Comparison of ENCODE assay signal across 8 cellular contexts in the genomic region with DNA sequence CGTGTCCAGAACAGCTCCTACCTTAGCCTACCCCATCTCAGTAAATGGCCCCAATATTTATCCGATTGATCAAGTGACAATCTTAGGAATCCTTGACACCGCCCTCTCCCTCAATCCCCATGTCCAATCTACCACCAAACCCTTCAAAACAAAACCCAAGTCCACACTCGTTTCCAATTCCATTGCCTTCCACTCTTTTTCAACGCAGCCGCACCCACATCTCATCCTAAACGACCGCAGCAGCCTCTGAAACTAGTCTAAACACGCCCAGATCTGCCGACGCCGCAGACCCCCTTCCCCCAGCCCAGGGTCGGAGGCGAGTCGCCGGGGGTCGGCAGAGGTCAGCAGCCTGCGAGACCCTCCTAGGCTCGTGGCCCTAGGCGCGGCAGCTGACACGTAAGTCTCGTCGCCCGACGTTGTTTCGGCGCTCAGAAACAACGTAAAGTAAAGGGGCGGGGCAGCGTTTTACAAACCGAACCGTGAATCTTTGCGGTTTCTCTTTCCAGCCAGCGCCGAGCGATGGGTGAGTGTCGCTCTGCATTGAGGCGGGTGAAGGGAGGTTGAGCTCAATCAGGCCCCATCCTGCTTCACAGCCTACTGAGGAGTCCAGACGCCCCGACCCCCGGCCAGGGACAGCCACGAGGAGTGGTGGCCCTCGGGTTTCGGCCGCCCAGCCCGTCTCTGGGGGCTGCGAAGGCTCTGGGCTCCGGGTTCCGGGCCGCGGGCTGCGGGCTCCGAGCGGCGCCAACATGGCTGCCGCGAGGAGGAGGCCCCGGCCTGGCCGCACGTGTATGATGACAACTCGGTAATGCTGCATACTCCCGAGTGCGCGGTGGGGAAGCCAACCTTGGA.
DNase-seq lines count a peak whose midpoint lies in the region; TF ChIP-seq lines count a peak whose summit lies in the region.

A gene (plus strand): TSS at position 463 of the 852 bp plus-strand sequence. CDS start 57 bp downstream, at position 520.

- no peak for TF ChIP-seq CTCF in HFF-Myc (IDR thresholded peaks at IDR 0.05; ENCODE audit: low read depth, low read length, missing control alignments)

- peaks cover 49% of the 10 kb centered on the region for H3K4me1 Mint-ChIP-seq in activated naive CD4-positive, alpha-beta T cell treated with anti-CD3 and anti-CD28 coated beads, Interleukin-2, amount 10 ng/mL, durations not matched to agents 7 days and 5 days

- peak within 1 kb of the TSS; percentile 97 for H3K27ac Mint-ChIP-seq in activated naive CD4-positive, alpha-beta T cell treated with anti-CD3 and anti-CD28 coated beads, Interleukin-2, amount 10 ng/mL, durations not matched to agents 7 days and 5 days

- peaks cover 46% of the 10 kb centered on the region for H3K36me3 ChIP-seq in SK-N-MC (ENCODE audit: insufficient read depth, low read length)

- peak within 1 kb of the TSS; percentile 94 for H3K27ac ChIP-seq in SK-N-MC

- CTCF ChIA-PET in activated naive CD4-positive, alpha-beta T cell treated with anti-CD3 and anti-CD28 coated beads, Interleukin-2, amount 10 ng/mL, durations not matched to agents 7 days and 5 days (lab: Charles Lee) = interaction anchor here (0.6 to 2.2 kb wide), 5 partner anchors 9 to 524 kb away, joined by 3 to 13 read pairs (median 3); a partner anchor contains a TSS

- peak within 1 kb of the TSS; percentile 100 for H3K9ac ChIP-seq in SK-N-MC (ENCODE audit: insufficient read length)

- DNase-seq in GM04504 (ENCODE audit: low read depth) = peak; percentile 89
- DNase-seq in HFF-Myc (ENCODE audit: extremely low read depth, low read depth) = peak; percentile 78
- peak; percentile 95 for DNase-seq in NAMALWA (ENCODE audit: low spot score)
- DNase-seq in SK-N-MC (ENCODE audit: low read depth, low spot score) = peak; percentile 64
- peak; percentile 93 for DNase-seq in activated naive CD4-positive, alpha-beta T cell treated with anti-CD3 and anti-CD28 coated beads, Interleukin-2, amount 10 ng/mL, durations not matched to agents 7 days and 5 days
- DNase-seq in globus pallidus (ENCODE audit: low spot score) = peak; percentile 92
- DNase-seq in nucleus accumbens (lab: John Stamatoyannopoulos, UW) = peak in 55 of 56 donors; percentile 53 to 96 (median 86)
- peak; percentile 99 for DNase-seq in superior temporal gyrus (ENCODE audit: extremely low spot score)

- no peaks in the 10 kb centered on the region for H3K27me3 Mint-ChIP-seq in activated naive CD4-positive, alpha-beta T cell treated with anti-CD3 and anti-CD28 coated beads, Interleukin-2, amount 10 ng/mL, durations not matched to agents 7 days and 5 days

- H3K4me3 Mint-ChIP-seq in activated naive CD4-positive, alpha-beta T cell treated with anti-CD3 and anti-CD28 coated beads, Interleukin-2, amount 10 ng/mL, durations not matched to agents 7 days and 5 days = peak within 1 kb of the TSS; percentile 88

- no peaks in the 10 kb centered on the region for H3K9me3 ChIP-seq in SK-N-MC (ENCODE audit: low read depth, low read length)

- peaks cover 47% of the 10 kb centered on the region for H3K36me3 Mint-ChIP-seq in activated naive CD4-positive, alpha-beta T cell treated with anti-CD3 and anti-CD28 coated beads, Interleukin-2, amount 10 ng/mL, durations not matched to agents 7 days and 5 days

- no peaks in the 10 kb centered on the region for H3K9me3 Mint-ChIP-seq in activated naive CD4-positive, alpha-beta T cell treated with anti-CD3 and anti-CD28 coated beads, Interleukin-2, amount 10 ng/mL, durations not matched to agents 7 days and 5 days

- H3K4me3 ChIP-seq in HFF-Myc (replicated peaks; ENCODE audit: low read depth, low read length) = peak within 1 kb of the TSS; percentile 100
- peak within 1 kb of the TSS; percentile 91 for H3K4me3 ChIP-seq in SK-N-MC

Comparison
In these comparisons a context has a peak if more than half of its experiments do, and no peak if none do; other contexts are left out.
1. Peak in every context shown above with its lines: DNase-seq, H3K4me3 ChIP-seq and H3K27ac ChIP-seq.